Comparison of ENCODE assay signal across 1 cellular context in the genomic region with DNA sequence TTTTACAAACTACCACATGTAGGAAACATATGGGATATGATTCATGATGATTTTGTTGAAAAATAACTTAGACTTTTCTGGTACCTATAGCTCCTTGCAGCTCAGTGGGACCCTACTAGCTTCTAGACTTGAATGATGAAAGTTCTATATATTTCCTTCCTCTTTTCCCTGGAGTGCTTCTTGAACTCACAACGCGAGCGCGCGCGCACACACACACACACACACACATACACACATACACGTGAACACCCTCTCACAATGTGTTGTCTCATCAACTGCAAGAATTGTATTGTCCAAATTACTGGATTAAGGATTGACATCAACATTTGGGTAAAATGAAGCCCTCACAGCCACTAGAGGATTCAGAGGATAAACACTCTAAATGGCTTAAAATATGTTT.
TF ChIP-seq lines count a peak whose summit lies in the region.

No MANE protein-coding gene starts in this region.

TF ChIP-seq in A549, 52 proteins besides CTCF, POLR2A, EP300 and RAD21 (continued from another document):
- TF ChIP-seq, protein P1, sequence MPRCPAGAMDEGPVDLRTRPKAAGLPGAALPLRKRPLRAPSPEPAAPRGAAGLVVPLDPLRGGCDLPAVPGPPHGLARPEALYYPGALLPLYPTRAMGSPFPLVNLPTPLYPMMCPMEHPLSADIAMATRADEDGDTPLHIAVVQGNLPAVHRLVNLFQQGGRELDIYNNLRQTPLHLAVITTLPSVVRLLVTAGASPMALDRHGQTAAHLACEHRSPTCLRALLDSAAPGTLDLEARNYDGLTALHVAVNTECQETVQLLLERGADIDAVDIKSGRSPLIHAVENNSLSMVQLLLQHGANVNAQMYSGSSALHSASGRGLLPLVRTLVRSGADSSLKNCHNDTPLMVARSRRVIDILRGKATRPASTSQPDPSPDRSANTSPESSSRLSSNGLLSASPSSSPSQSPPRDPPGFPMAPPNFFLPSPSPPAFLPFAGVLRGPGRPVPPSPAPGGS (IDR thresholded peaks at IDR 0.05): no peak
- no peak for TF ChIP-seq ESRRA (IDR thresholded peaks at IDR 0.05; ENCODE audit: borderline replicate concordance, low read length)
TF ChIP-seq in A549: peak in this region for 0.
